8 cellular contexts compared by ENCODE assay signal in the genomic region with DNA sequence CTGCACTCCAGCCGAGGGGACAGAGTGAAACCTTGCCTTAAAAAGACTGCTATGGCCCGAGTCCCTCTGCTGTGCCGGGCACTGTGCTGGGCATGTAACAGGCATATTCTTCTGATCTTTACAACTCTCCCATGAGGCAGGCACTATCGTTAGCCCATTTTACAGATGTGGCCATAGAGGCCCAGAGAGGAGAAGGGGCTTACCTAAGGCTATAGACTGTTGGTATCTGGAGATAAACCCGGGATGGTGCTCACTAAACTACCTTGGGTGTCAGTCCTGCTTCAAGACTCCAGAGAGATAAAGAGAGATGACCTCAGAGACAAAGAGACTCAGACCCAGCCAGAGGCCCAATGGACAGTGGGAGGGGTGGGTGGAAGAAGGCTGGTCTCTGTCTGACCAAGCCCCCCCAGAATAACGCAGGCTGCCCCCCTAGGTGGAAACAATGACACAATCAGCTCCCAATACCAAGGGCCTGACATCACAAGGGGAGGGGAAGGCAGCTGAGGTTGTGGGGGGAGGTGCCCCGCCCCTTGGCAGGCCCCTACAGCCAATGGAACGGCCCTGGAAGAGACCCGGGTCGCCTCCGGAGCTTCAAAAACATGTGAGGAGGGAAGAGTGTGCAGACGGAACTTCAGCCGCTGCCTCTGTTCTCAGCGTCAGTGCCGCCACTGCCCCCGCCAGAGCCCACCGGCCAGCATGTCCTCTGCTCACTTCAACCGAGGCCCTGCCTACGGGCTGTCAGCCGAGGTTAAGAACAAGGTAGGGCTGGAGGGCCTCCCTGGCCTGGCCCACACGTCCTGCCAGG. TPM values are rescaled to one million over a fixed set of nuclear protein-coding genes. Genes with fewer than 3 reads are reported as not detected.
DNase-seq lines count a peak whose midpoint lies in the region; ATAC-seq and TF ChIP-seq lines count a peak whose summit lies in the region.

Gene CNN1, plus strand, starts transcription at position 620 of the 805 bp plus-strand sequence. Its CDS starts 77 bp downstream, at position 697.

- no peak within 1 kb of the TSS for H3K4me3 ChIP-seq in BLaER1 treated with 17β-estradiol and CSF1 and Interleukin-3, amounts not matched to agents 10 nM and 100 nM

- H3K4me1 Mint-ChIP-seq in T-helper 17 cell (peaks cover 9% of the 10 kb centered on the region), osteocyte (ENCODE audit: unreplicated experiment) (peaks cover 24% of the 10 kb centered on the region)
- H3K4me1 Mint-ChIP-seq in stimulated activated naive CD8-positive, alpha-beta T cell treated with anti-CD3 and anti-CD28 coated beads, Interleukin-15, amount 100 ng/mL, for 72 hours, result peaks cover 29% of the 10 kb centered on the region

- H3K27ac ChIP-seq in BLaER1 treated with 17β-estradiol and CSF1 and Interleukin-3, amounts not matched to agents 10 nM and 100 nM, result no peak within 1 kb of the TSS

- ATAC-seq in T-helper 17 cell (no peak), Right ventricle myocardium superior (ENCODE audit: poor library complexity) (peak; percentile 44)
- no peak for ATAC-seq in stimulated activated naive CD8-positive, alpha-beta T cell treated with anti-CD3 and anti-CD28 coated beads, Interleukin-15, amount 100 ng/mL, for 72 hours

- H3K36me3 ChIP-seq in BLaER1 treated with 17β-estradiol and CSF1 and Interleukin-3, amounts not matched to agents 10 nM and 100 nM, result no peaks in the 10 kb centered on the region

- H3K27ac Mint-ChIP-seq in T-helper 17 cell (no peak within 1 kb of the TSS), osteocyte (ENCODE audit: unreplicated experiment) (peak within 1 kb of the TSS; percentile 72)
- peak within 1 kb of the TSS in 1 of 2 donors; percentile 78 for H3K27ac Mint-ChIP-seq in stimulated activated naive CD8-positive, alpha-beta T cell treated with anti-CD3 and anti-CD28 coated beads, Interleukin-15, amount 100 ng/mL, for 72 hours

- H3K4me1 ChIP-seq in BLaER1 treated with 17β-estradiol and CSF1 and Interleukin-3, amounts not matched to agents 10 nM and 100 nM, result peaks cover 0 to 32% (median 21%) of the 10 kb centered on the region in 10 experiments; a peak in 18 of 20 replicates

- peak within 1 kb of the TSS in 2 of 11 experiments; percentile 11 to 57; a peak in 2 of 22 replicates for H3K9ac ChIP-seq in BLaER1 treated with 17β-estradiol and CSF1 and Interleukin-3, amounts not matched to agents 10 nM and 100 nM

- no peaks in the 10 kb centered on the region for H3K9me3 ChIP-seq in BLaER1 treated with 17β-estradiol and CSF1 and Interleukin-3, amounts not matched to agents 10 nM and 100 nM (replicated peaks in 1 of 11)
- H3K9me3 ChIP-seq in T-helper 17 cell (ENCODE audit: control insufficient read depth, low read length, poor library complexity, severe bottlenecking), result no peaks in the 10 kb centered on the region

- DNase-seq in T-helper 17 cell (no peak), Right ventricle myocardium superior (peak; percentile 73), osteocyte (ENCODE audit: extremely low spot score, unreplicated experiment) (no peak), NCI-H2171 treated with DMSO at 0.1 percent for 48 hours (lab: John Stamatoyannopoulos, UW) (no peak), KG1 (lab: John Stamatoyannopoulos, UW) (no peak), NCI-H1417 (lab: John Stamatoyannopoulos, UW) (no peak)
- no peak for DNase-seq in stimulated activated naive CD8-positive, alpha-beta T cell treated with anti-CD3 and anti-CD28 coated beads, Interleukin-15, amount 100 ng/mL, for 72 hours

- H4K20me1 ChIP-seq in BLaER1 treated with 17β-estradiol and CSF1 and Interleukin-3, amounts not matched to agents 10 nM and 100 nM, result no peaks in the 10 kb centered on the region

- peaks cover 0 to 15% (median 13%) of the 10 kb centered on the region in 11 experiments; a peak in 13 of 22 replicates for H3K27me3 ChIP-seq in BLaER1 treated with 17β-estradiol and CSF1 and Interleukin-3, amounts not matched to agents 10 nM and 100 nM

- peak within 1 kb of the TSS in 8 of 11 experiments; percentile 0 to 30 (median 12); a peak in 6 of 22 replicates for H3K4me2 ChIP-seq in BLaER1 treated with 17β-estradiol and CSF1 and Interleukin-3, amounts not matched to agents 10 nM and 100 nM

- no peak for TF ChIP-seq CTCF in osteocyte (IDR thresholded peaks at IDR 0.05)

- no peaks in the 10 kb centered on the region for H3K9me3 Mint-ChIP-seq in osteocyte (ENCODE audit: unreplicated experiment)
- H3K9me3 Mint-ChIP-seq in stimulated activated naive CD8-positive, alpha-beta T cell treated with anti-CD3 and anti-CD28 coated beads, Interleukin-15, amount 100 ng/mL, for 72 hours, result no peaks in the 10 kb centered on the region

- peaks cover 24% of the 10 kb centered on the region for H3K27me3 Mint-ChIP-seq in T-helper 17 cell
- H3K27me3 Mint-ChIP-seq in osteocyte (ENCODE audit: unreplicated experiment), result no peaks in the 10 kb centered on the region
- peaks cover 34% of the 10 kb centered on the region for H3K27me3 Mint-ChIP-seq in stimulated activated naive CD8-positive, alpha-beta T cell treated with anti-CD3 and anti-CD28 coated beads, Interleukin-15, amount 100 ng/mL, for 72 hours

- H3K4me3 Mint-ChIP-seq in T-helper 17 cell (peak within 1 kb of the TSS; percentile 50), osteocyte (ENCODE audit: unreplicated experiment) (peak within 1 kb of the TSS; percentile 55)
- H3K4me3 Mint-ChIP-seq in stimulated activated naive CD8-positive, alpha-beta T cell treated with anti-CD3 and anti-CD28 coated beads, Interleukin-15, amount 100 ng/mL, for 72 hours, result peak within 1 kb of the TSS in 1 of 2 donors; percentile 54

- H3K36me3 Mint-ChIP-seq in T-helper 17 cell (ENCODE audit: low read depth), result peaks cover 2% of the 10 kb centered on the region
- H3K36me3 Mint-ChIP-seq in osteocyte (ENCODE audit: unreplicated experiment), result no peaks in the 10 kb centered on the region

- intact Hi-C loops in Right ventricle myocardium superior (cut with DNase I), result no loop called here

RNA-seq across cellular contexts. Expression of gene CNN1, which starts in this region (rescaled TPM):
- total RNA-seq in T-helper 17 cell (1 to 10 TPM in 1 of 2 donors, not detected in 1; 2.6 TPM), Right ventricle myocardium superior (59.5 TPM), osteocyte (8.1 and 9.9 TPM in 2 replicates)
